1 cellular context compared by ENCODE assay signal in genomic region chr7:130363156-130363847, GRCh38.
TF ChIP-seq lines count a peak whose summit lies in the region.

No MANE protein-coding gene starts in this region.

TF ChIP-seq in GM12878, 131 proteins besides CTCF, POLR2A, EP300 and RAD21 (continued from another document and continues in another):
- TF ChIP-seq BCL3 (IDR thresholded peaks at IDR 0.05; ENCODE audit: borderline replicate concordance, insufficient read depth, low read depth, low read length, poor library complexity, severe bottlenecking): peak; percentile 79
- TF ChIP-seq SP1 (IDR thresholded peaks at IDR 0.05; ENCODE audit: low read depth, low read length): no peak
- TF ChIP-seq ZNF592 (IDR thresholded peaks at IDR 0.05): no peak
- no peak for TF ChIP-seq MEF2A (IDR thresholded peaks at IDR 0.05; ENCODE audit: insufficient read depth, low read depth, low read length)
- 0 out of 2 replicates have a peak, but pooled peaks have one; percentile 10 for TF ChIP-seq TCF12 (IDR thresholded peaks at IDR 0.05; ENCODE audit: low read depth, low read length)
- peak; percentile 69; the same call in 1 of the 2 replicates for TF ChIP-seq CREM (IDR thresholded peaks at IDR 0.05; ENCODE audit: low read depth)
- TF ChIP-seq SUZ12 (IDR thresholded peaks at IDR 0.05; ENCODE audit: unreplicated experiment): no peak
- TF ChIP-seq HCFC1 (IDR thresholded peaks at IDR 0.05; ENCODE audit: low read length): no peak
- no peak for TF ChIP-seq ZNF207 (IDR thresholded peaks at IDR 0.05; ENCODE audit: borderline replicate concordance)
- TF ChIP-seq BCLAF1 (IDR thresholded peaks at IDR 0.05): no peak
- TF ChIP-seq ZBTB4 (CRISPR knock-in tag; IDR thresholded peaks at IDR 0.05): no peak
- no peak for TF ChIP-seq RCOR1 (conservative IDR thresholded peaks at IDR 0.05; ENCODE audit: low read depth, low read length)
- TF ChIP-seq RELA (IDR thresholded peaks at IDR 0.05; ENCODE audit: borderline replicate concordance, partially characterized antibody): no peak
- TF ChIP-seq IKZF2 (IDR thresholded peaks at IDR 0.05): peak in 1 of 2 experiments; percentile 30; a peak in 1 of 4 replicates
- TF ChIP-seq CUX1 (IDR thresholded peaks at IDR 0.05; ENCODE audit: insufficient replicate concordance, low read depth, low read length): no peak
- peak in 1 of 2 experiments; percentile 22; a peak in 1 of 3 replicates for TF ChIP-seq EGR1 (IDR thresholded peaks at IDR 0.05; ENCODE audit: borderline replicate concordance in 1 of 2, low read depth in 2 of 2, low read length in 2 of 2)
- peak in 1 of 2 experiments; percentile 10; a peak in 1 of 4 replicates for TF ChIP-seq BHLHE40 (IDR thresholded peaks at IDR 0.05; ENCODE audit: borderline replicate concordance in 1 of 2, low read depth in 2 of 2, low read length in 1 of 2)
- no peak for TF ChIP-seq E2F8 (IDR thresholded peaks at IDR 0.05; ENCODE audit: low read depth, partially characterized antibody)
- peak; percentile 59; the same call in 1 of the 2 replicates for TF ChIP-seq NFIC (IDR thresholded peaks at IDR 0.05; ENCODE audit: low read depth, low read length)
- TF ChIP-seq IRF4 (IDR thresholded peaks at IDR 0.05; ENCODE audit: low read depth, low read length): peak; percentile 48; the same call in 1 of the 2 replicates
- TF ChIP-seq BRCA1 (IDR thresholded peaks at IDR 0.05; ENCODE audit: low read depth, low read length): no peak
- no peak for TF ChIP-seq RAD51 (IDR thresholded peaks at IDR 0.05)
- no peak for TF ChIP-seq ZNF217 (IDR thresholded peaks at IDR 0.05)
- TF ChIP-seq EED (IDR thresholded peaks at IDR 0.05; ENCODE audit: low read depth): peak; percentile 80
- no peak for TF ChIP-seq TAF1 (IDR thresholded peaks at IDR 0.05; ENCODE audit: borderline replicate concordance, low read depth, low read length)
- TF ChIP-seq PRDM15 (CRISPR knock-in tag; IDR thresholded peaks at IDR 0.05): no peak
- TF ChIP-seq ATF2 (IDR thresholded peaks at IDR 0.05; ENCODE audit: low read length): peak; percentile 76; the same call in 1 of the 2 replicates
